Comparison of ENCODE assay signal across 34 cellular contexts in genomic region chr5:81740758-81741157, GRCh38.
"Had no signal": no experiment of that assay in that cellular context is flagged by ENCODE, and none has a peak within 500 bp of the region (broad histone marks: within the 10 kb centered on the region; RNA-seq: fewer than 3 reads in every experiment).

No MANE protein-coding gene starts in this region.

- H3K27me3 ChIP-seq: adrenal gland, ascending aorta, body of pancreas, brain microvascular endothelial cell, breast epithelium, cardiac muscle cell had no signal

- H3K27ac ChIP-seq: adrenal gland, ascending aorta, body of pancreas, brain microvascular endothelial cell, breast epithelium, cardiac muscle cell had no signal

- H3K9me3 ChIP-seq: adrenal gland, ascending aorta, body of pancreas, breast epithelium had no signal

- H3K36me3 ChIP-seq: adrenal gland, ascending aorta, brain microvascular endothelial cell, breast epithelium, cardiac muscle cell had no signal

- ATAC-seq: activated naive CD4-positive, alpha-beta T cell treated with anti-CD3 and anti-CD28 coated beads, Interleukin-2, amount 50 U/mL, for 72 hours; activated naive CD8-positive, alpha-beta T cell treated with anti-CD3 and anti-CD28 coated beads, Interleukin-2, amount 50 U/mL, for 24 hours; activated T-cell treated with anti-CD3 and anti-CD28 coated beads, Interleukin-2, amount 50 U/mL, for 4 hours; activated T-cell treated with anti-CD3 and anti-CD28 coated beads, Interleukin-2, amount 50 U/mL, for 72 hours; activated T-helper 17 cell treated with anti-CD3 and anti-CD28 coated beads, Interleukin-2, amount 50 U/mL, for 72 hours; body of pancreas had no signal

- DNase-seq: activated effector memory CD4-positive, alpha-beta T cell treated with anti-CD3 and anti-CD28 coated beads, Interleukin-2, amount 50 U/mL, for 16 hours; activated effector memory CD4-positive, alpha-beta T cell treated with Interleukin-2 at 50 U/mL for 16 hours; activated gamma-delta T cell; activated gamma-delta T cell treated with Interleukin-2 at 50 U/mL for 16 hours; activated naive CD4-positive, alpha-beta T cell; activated naive CD4-positive, alpha-beta T cell treated with anti-CD3 and anti-CD28 coated beads for 36 hours; activated naive CD4-positive, alpha-beta T cell treated with anti-CD3 and anti-CD28 coated beads, Interleukin-2, amount 10 ng/mL, durations not matched to agents 7 days and 5 days; activated naive CD4-positive, alpha-beta T cell treated with anti-CD3 and anti-CD28 coated beads, Interleukin-2, amount 50 U/mL, for 16 hours; activated naive CD4-positive, alpha-beta T cell treated with Interleukin-2 at 50 U/mL for 16 hours; activated naive CD8-positive, alpha-beta T cell treated with anti-CD3 and anti-CD28 coated beads for 36 hours; activated naive CD8-positive, alpha-beta T cell treated with anti-CD3 and anti-CD28 coated beads, Interleukin-2, amount 10 ng/mL, durations not matched to agents 7 days and 5 days; activated naive CD8-positive, alpha-beta T cell treated with anti-CD3 and anti-CD28 coated beads, Interleukin-2, amount 50 U/mL, for 24 hours; activated T-cell treated with anti-CD3 and anti-CD28 coated beads, Interleukin-2, amount 50 U/mL, for 1 hour; activated T-cell treated with anti-CD3 and anti-CD28 coated beads, Interleukin-2, amount 50 U/mL, for 24 hours; activated T-cell treated with anti-CD3 and anti-CD28 coated beads, Interleukin-2, amount 50 U/mL, for 4 hours; activated T-cell treated with anti-CD3 and anti-CD28 coated beads, Interleukin-2, amount 50 U/mL, for 48 hours; activated T-cell treated with anti-CD3 and anti-CD28 coated beads, Interleukin-2, amount 50 U/mL, for 72 hours; adrenal gland; amniotic stem cell; amygdala; anterior cingulate cortex; aorta; body of pancreas; brain microvascular endothelial cell; caudate nucleus; central memory CD4-positive, alpha-beta T cell; cerebellar nuclear complex had no signal

- FAIRE-seq: astrocyte, bronchial epithelial cell had no signal

- H3K4me3 ChIP-seq: adrenal gland, ascending aorta, body of pancreas, breast epithelium, cardiac muscle cell had no signal

- H3K4me1 ChIP-seq: adrenal gland, body of pancreas, breast epithelium had no signal
